ENCODE assay signal across 11 cellular contexts in genomic region chr18:12862467-12862866, GRCh38. TPM values are rescaled to one million over a fixed set of nuclear protein-coding genes. Genes with fewer than 3 reads are reported as not detected.
DNase-seq lines count a peak whose midpoint lies in the region; ATAC-seq and TF ChIP-seq lines count a peak whose summit lies in the region.
"Had no signal": no experiment of that assay in that cellular context is flagged by ENCODE, and none has a peak within 500 bp of the region (broad histone marks: within the 10 kb centered on the region; RNA-seq: fewer than 3 reads in every experiment).

No MANE protein-coding gene starts in this region.

- H3K4me1 ChIP-seq in foreskin keratinocyte (peaks cover 13% of the 10 kb centered on the region), neural progenitor cell (peaks cover 15% of the 10 kb centered on the region)

- H3K4me1 Mint-ChIP-seq in neural progenitor cell, result peaks cover 9% of the 10 kb centered on the region

- H3F3A ChIP-seq in neural progenitor cell (ENCODE audit: low read depth), result peaks cover 19% of the 10 kb centered on the region

- no peak overlapping the region for H3K27ac ChIP-seq in foreskin keratinocyte
- peak overlapping the region; percentile 73 for H3K27ac ChIP-seq in neural progenitor cell

- ATAC-seq in foreskin keratinocyte, result peak; percentile 85
- no peak for ATAC-seq in GM18868 (IDR thresholded peaks at IDR 0.05; ENCODE audit: unreplicated experiment)

- H4K20me1 ChIP-seq in neural progenitor cell (ENCODE audit: low read depth), result peaks cover 8% of the 10 kb centered on the region

- no peaks in the 10 kb centered on the region for H3K9me3 Mint-ChIP-seq in neural progenitor cell

- no peaks in the 10 kb centered on the region for H3K36me3 ChIP-seq in neural progenitor cell

- peak; percentile 95 for DNase-seq in ELF-1 (ENCODE audit: low read depth, low spot score)
- peak; percentile 45 for DNase-seq in NCI-H69 (lab: John Stamatoyannopoulos, UW)
- DNase-seq in foreskin keratinocyte, result peak; percentile 57 to 80
- peak; percentile 76 for DNase-seq in neural progenitor cell (ENCODE audit: low spot score)
- DNase-seq in hypothalamus (lab: John Stamatoyannopoulos, UW), result no peak
- no peak for DNase-seq in anterior cingulate cortex (lab: John Stamatoyannopoulos, UW)
- DNase-seq in AG20443 (ENCODE audit: low spot score), result no peak
- DNase-seq: HCEC 1CT, NCI-H187 treated with DMSO at 0.1 percent for 48 hours, posterior cingulate gyrus had no signal

- peak overlapping the region; percentile 8 for H2AFZ ChIP-seq in neural progenitor cell (replicated peaks)

- H3K4me3 Mint-ChIP-seq in neural progenitor cell, result no peak overlapping the region

- H3K27me3 ChIP-seq in foreskin keratinocyte (no peaks in the 10 kb centered on the region), neural progenitor cell (no peaks in the 10 kb centered on the region)

- no peaks in the 10 kb centered on the region for H3K27me3 Mint-ChIP-seq in neural progenitor cell (ENCODE audit: insufficient read depth, low read depth)

- H3K4me3 ChIP-seq in neural progenitor cell, result no peak overlapping the region

- no peaks in the 10 kb centered on the region for H3K9me3 ChIP-seq in neural progenitor cell (ENCODE audit: low read depth)

- H3K36me3 Mint-ChIP-seq in neural progenitor cell, result no peaks in the 10 kb centered on the region

- no peak for TF ChIP-seq CTCF in foreskin keratinocyte (conservative IDR thresholded peaks at IDR 0.05)
- TF ChIP-seq CTCF in neural progenitor cell (IDR thresholded peaks at IDR 0.05), result no peak

- peak overlapping the region; percentile 53 for H3K4me2 ChIP-seq in neural progenitor cell

- peaks cover 92% of the 10 kb centered on the region for H3K79me2 ChIP-seq in neural progenitor cell (ENCODE audit: low read depth)

- H3K9ac ChIP-seq in neural progenitor cell, result no peak overlapping the region

- no peak overlapping the region for H3K27ac Mint-ChIP-seq in neural progenitor cell

RNA-seq across cellular contexts. Expression of gene PTPN2, which starts 21.6 kb away (rescaled TPM):
- total RNA-seq in foreskin keratinocyte (42.0 and 44.5 TPM in 2 replicates), neural progenitor cell (ENCODE audit: low replicate concordance) (47.7 and 57.9 TPM in 2 replicates)
- 24.2 and 33.5 TPM in 2 replicates for polyA plus RNA-seq in foreskin keratinocyte

Comparison
In these comparisons a context has a peak if more than half of its experiments do, and no peak if none do; other contexts are left out.
1. DNase-seq: peak in ELF-1 (single experiment), NCI-H69 (single experiment), foreskin keratinocyte (2 of 2) and neural progenitor cell (single experiment); none in hypothalamus (0 of 51), anterior cingulate cortex (0 of 58) and AG20443 (single experiment).